Comparison of ENCODE assay signal across 8 cellular contexts in genomic region chr3:155701882-155702465, GRCh38. TPM values are rescaled to one million over a fixed set of nuclear protein-coding genes. Genes with fewer than 3 reads are reported as not detected.
A peak's percentile ranks its signal among the peaks of the same experiment; 100 is the strongest.
DNase-seq lines count a peak whose midpoint lies in the region; ATAC-seq and TF ChIP-seq lines count a peak whose summit lies in the region.

No MANE protein-coding gene starts in this region.

- TF ChIP-seq CTCF in Calu3 (IDR thresholded peaks at IDR 0.05; ENCODE audit: unreplicated experiment) (peak; percentile 54), RWPE1 (conservative IDR thresholded peaks at IDR 0.05; ENCODE audit: low read depth) (peak; percentile 62), nephron (IDR thresholded peaks at IDR 0.05; ENCODE audit: unreplicated experiment in 3 of 3) (peak; percentile 59 to 83 (median 70))

- intact Hi-C loops in Calu3 (cut with micrococcal nuclease; ENCODE audit: unreplicated experiment), result loop anchor here (1.0 to 10.0 kb wide), 6 partner anchors 147 to 943 kb away; no protein-coding TSS in a partner anchor

- H3K27ac ChIP-seq in RWPE1, result no peak overlapping the region

- CTCF ChIA-PET in Calu3 (lab: Charles Lee) (interaction anchor here (0.5 to 4.3 kb wide), 29 partner anchors 9 to 850 kb away, joined by 3 to 82 read pairs (median 5); partner anchors contain the start of gene C3orf33), RWPE1 (lab: Yijun Ruan, JAX) (interaction anchor here (0.5 to 2.4 kb wide), 20 partner anchors 11 to 1137 kb away, joined by 3 to 11 read pairs (median 4); no protein-coding TSS in a partner anchor)

- H3K9me3 Mint-ChIP-seq in Calu3 (ENCODE audit: low read depth, unreplicated experiment) (no peaks in the 10 kb centered on the region), nephron (no peaks in the 10 kb centered on the region)

- H3K27me3 Mint-ChIP-seq in Calu3 (ENCODE audit: unreplicated experiment), result no peaks in the 10 kb centered on the region
- H3K27me3 Mint-ChIP-seq in nephron (ENCODE audit: low read depth), result no peaks in the 10 kb centered on the region

- BruUV-seq in Calu3 (replicated peaks; lab: Mats Ljungman, UMichigan), result no TSS peak

- DNase-seq in Calu3 (no peak), NAMALWA (ENCODE audit: low spot score) (peak; percentile 83), RWPE1 (ENCODE audit: low spot score) (peak; percentile 41), erythroblast (lab: John Stamatoyannopoulos, UW) (peak; percentile 43 to 60)
- DNase-seq in stimulated activated CD4-positive, alpha-beta T cell treated with anti-CD3 and anti-CD28 coated beads, Interleukin-15, amount 100 ng/mL, for 24 hours, result no peak

- H3K27ac Mint-ChIP-seq in Calu3 (ENCODE audit: unreplicated experiment), result no peak overlapping the region
- peak overlapping the region; percentile 16 to 73 (median 37) for H3K27ac Mint-ChIP-seq in nephron

- POLR2A ChIA-PET in RWPE1 (lab: Yijun Ruan, JAX; ENCODE audit: low non-redundant PET), result no interaction called here

- no peak for TF ChIP-seq POLR2A in erythroblast (IDR thresholded peaks at IDR 0.05; ENCODE audit: low read length)

- ATAC-seq in GM21619 (IDR thresholded peaks at IDR 0.05; ENCODE audit: unreplicated experiment) (peak; percentile 69), HG03196 (IDR thresholded peaks at IDR 0.05; ENCODE audit: unreplicated experiment) (no peak)

- no peak overlapping the region for H3K4me3 Mint-ChIP-seq in Calu3 (ENCODE audit: low read depth, unreplicated experiment)
- H3K4me3 Mint-ChIP-seq in nephron, result no peak overlapping the region

- H3K36me3 Mint-ChIP-seq in Calu3 (ENCODE audit: insufficient read depth, unreplicated experiment) (no peaks in the 10 kb centered on the region), nephron (ENCODE audit: low read depth) (no peaks in the 10 kb centered on the region)

- H3K4me1 Mint-ChIP-seq in Calu3 (ENCODE audit: low read depth, unreplicated experiment) (peaks cover 27% of the 10 kb centered on the region), nephron (peaks cover 20% of the 10 kb centered on the region)

RNA-seq across cellular contexts. Expression of gene PLCH1, which starts 42.9 kb away (rescaled TPM):
- 11.6 and 13.4 TPM in 2 replicates for total RNA-seq in Calu3 (2022)

Comparison
In these comparisons a context has a peak if more than half of its experiments do, and no peak if none do; other contexts are left out.
1. DNase-seq: peak in NAMALWA (single experiment), RWPE1 (single experiment) and erythroblast (2 of 2); none in Calu3 (single experiment) and stimulated activated CD4-positive, alpha-beta T cell treated with anti-CD3 and anti-CD28 coated beads, Interleukin-15, amount 100 ng/mL, for 24 hours (single experiment).
2. Peak in every context shown above with its lines, with median percentiles within 50 percentile points of each other: CTCF ChIP-seq.